In genomic region chr11:47179655-47179991, GRCh38 we compare ENCODE assay signal across 8 cellular contexts. TPM values are rescaled to one million over a fixed set of nuclear protein-coding genes. Genes with fewer than 3 reads are reported as not detected.
A peak's percentile ranks its signal among the peaks of the same experiment; 100 is the strongest.
DNase-seq lines count a peak whose midpoint lies in the region; ATAC-seq, FAIRE-seq and TF ChIP-seq lines count a peak whose summit lies in the region.

No MANE protein-coding gene starts in this region.

- H3K4me1 ChIP-seq in transverse colon, result peaks cover 15 to 30% (median 26%) of the 10 kb centered on the region in 4 donors

- ATAC-seq in HG02763 (IDR thresholded peaks at IDR 0.05; ENCODE audit: unreplicated experiment), result no peak
- ATAC-seq in GM18520 (IDR thresholded peaks at IDR 0.05; ENCODE audit: unreplicated experiment), result no peak

- H3K27me3 Mint-ChIP-seq in CD14-positive monocyte (ENCODE audit: low read depth in 3 of 3), result peaks cover 6 to 9% (median 7%) of the 10 kb centered on the region in 3 donors
- peaks cover 14% of the 10 kb centered on the region for H3K27me3 Mint-ChIP-seq in activated naive CD4-positive, alpha-beta T cell treated with anti-CD3 and anti-CD28 coated beads, Interleukin-2, amount 10 ng/mL, durations not matched to agents 7 days and 5 days

- H3K36me3 Mint-ChIP-seq in CD14-positive monocyte, result peaks cover 0 to 10% of the 10 kb centered on the region in 2 donors
- peaks cover 5% of the 10 kb centered on the region for H3K36me3 Mint-ChIP-seq in activated naive CD4-positive, alpha-beta T cell treated with anti-CD3 and anti-CD28 coated beads, Interleukin-2, amount 10 ng/mL, durations not matched to agents 7 days and 5 days

- H3K27ac ChIP-seq in transverse colon, result peak overlapping the region in 1 of 4 donors; percentile 11

- DNase-seq in CD14-positive monocyte (ENCODE audit: low spot score) (no peak), GM18507 (ENCODE audit: extremely low spot score, insufficient read length, low read depth) (no peak), NCI-H2196 treated with DMSO at 0.1 percent for 48 hours (lab: John Stamatoyannopoulos, UW; ENCODE audit: unreplicated experiment) (peak; percentile 48), kidney epithelial cell (ENCODE audit: low read depth) (no peak), transverse colon (no peak)
- DNase-seq in activated naive CD4-positive, alpha-beta T cell treated with anti-CD3 and anti-CD28 coated beads, Interleukin-2, amount 10 ng/mL, durations not matched to agents 7 days and 5 days, result peak; percentile 69

- CTCF ChIA-PET in activated naive CD4-positive, alpha-beta T cell treated with anti-CD3 and anti-CD28 coated beads, Interleukin-2, amount 10 ng/mL, durations not matched to agents 7 days and 5 days (lab: Charles Lee), result interaction anchor here (1.0 to 3.4 kb wide), 12 partner anchors 14 to 275 kb away, joined by 3 to 32 read pairs (median 4); partner anchors contain the start of genes ACP2, DDB2 and NR1H3

- intact Hi-C loops in CD14-positive monocyte (cut with micrococcal nuclease), result loop anchor here (5.0 to 10.0 kb wide), 4 partner anchors 38 to 562 kb away; partner anchors contain the start of genes ARHGAP1 (in 1 of the 2), ATG13 (in 1 of the 2), HARBI1 (in 1 of the 2) and PSMC3 (in 1 of the 2)
- intact Hi-C loops in transverse colon (cut with DNase I; ENCODE audit: low total_unique reads), result loop anchor here (5.0 to 10.0 kb wide), 2 partner anchors 55 to 178 kb away; no protein-coding TSS in a partner anchor

- peaks cover 22% of the 10 kb centered on the region for H3K4me1 Mint-ChIP-seq in CD14-positive monocyte
- H3K4me1 Mint-ChIP-seq in activated naive CD4-positive, alpha-beta T cell treated with anti-CD3 and anti-CD28 coated beads, Interleukin-2, amount 10 ng/mL, durations not matched to agents 7 days and 5 days, result peaks cover 31% of the 10 kb centered on the region

- WGBS in transverse colon (ENCODE audit: low coverage in 1 of 2), 2 donors, result 80 to 100% methylated on average over 1 of the region's 1 CpG

- TF ChIP-seq EP300 in transverse colon (IDR thresholded peaks at IDR 0.05; ENCODE audit: low read depth), result no peak

- FAIRE-seq in GM18507 (lab: Jason Lieb, UNC), result peak; percentile 71

- H3K27me3 ChIP-seq in kidney epithelial cell (ENCODE audit: control insufficient read depth, insufficient read depth, low read length), result no peaks in the 10 kb centered on the region
- H3K27me3 ChIP-seq in transverse colon, result peaks cover 5% of the 10 kb centered on the region

- TF ChIP-seq POLR2A in transverse colon (IDR thresholded peaks at IDR 0.05), result no peak

- H3K9me3 ChIP-seq in transverse colon, result no peaks in the 10 kb centered on the region

- no peak overlapping the region for H3K27ac Mint-ChIP-seq in CD14-positive monocyte
- H3K27ac Mint-ChIP-seq in activated naive CD4-positive, alpha-beta T cell treated with anti-CD3 and anti-CD28 coated beads, Interleukin-2, amount 10 ng/mL, durations not matched to agents 7 days and 5 days, result peak overlapping the region; percentile 72

- H3K36me3 ChIP-seq in kidney epithelial cell (ENCODE audit: control insufficient read depth, insufficient read depth, low read length) (peaks cover 2% of the 10 kb centered on the region), transverse colon (peaks cover 0 to 7% (median 0%) of the 10 kb centered on the region in 4 donors)

- in situ Hi-C loops in transverse colon (cut with MboI; ENCODE audit: low pct_ligation_motif_present in 1 of 4, low pct_unique_long_range_greater_than_20kb in 1 of 4, low sequenced_read_pairs in 3 of 4), result loop anchor here in 3 of 4 donors (5.0 to 25.0 kb wide), 3 partner anchors 78 to 183 kb away; partner anchors contain the start of genes MYBPC3 (in 1 of the 3) and NR1H3 (in 1 of the 3)

- H3K4me3 Mint-ChIP-seq in CD14-positive monocyte, result no peak overlapping the region
- H3K4me3 Mint-ChIP-seq in activated naive CD4-positive, alpha-beta T cell treated with anti-CD3 and anti-CD28 coated beads, Interleukin-2, amount 10 ng/mL, durations not matched to agents 7 days and 5 days, result no peak overlapping the region

- peaks cover 0 to 2% (median 0%) of the 10 kb centered on the region in 7 donors for H3K9me3 Mint-ChIP-seq in CD14-positive monocyte
- H3K9me3 Mint-ChIP-seq in activated naive CD4-positive, alpha-beta T cell treated with anti-CD3 and anti-CD28 coated beads, Interleukin-2, amount 10 ng/mL, durations not matched to agents 7 days and 5 days, result no peaks in the 10 kb centered on the region

- H3K4me3 ChIP-seq in kidney epithelial cell (ENCODE audit: low read depth, low read length) (no peak overlapping the region), transverse colon (no peak overlapping the region)

- TF ChIP-seq CTCF in CD14-positive monocyte (IDR thresholded peaks at IDR 0.05), result peak; percentile 71
- peak; percentile 65 for TF ChIP-seq CTCF in kidney epithelial cell (IDR thresholded peaks at IDR 0.05; ENCODE audit: insufficient read depth, low read length, poor library complexity, severe bottlenecking)
- peak; percentile 29 to 55 (median 49) for TF ChIP-seq CTCF in transverse colon (IDR thresholded peaks at IDR 0.05)

RNA-seq across cellular contexts. Expression of gene ARFGAP2, which starts 2.9 kb away (rescaled TPM):
- polyA plus RNA-seq in CD14-positive monocyte, result 10 to 100 TPM; 59.7 to 61.0 TPM
- total RNA-seq in kidney epithelial cell (95.7 and 106 TPM in 2 replicates), transverse colon (100 to 1,000 TPM; 123 to 213 (median 132) TPM)

RNA-seq across cellular contexts. Expression of gene PACSIN3, which starts 6.6 kb away (rescaled TPM):
- not detected for polyA plus RNA-seq in CD14-positive monocyte
- total RNA-seq in kidney epithelial cell (37.9 and 57.4 TPM in 2 replicates), transverse colon (10 to 100 TPM in 2 of 4 donors, 1 to 10 TPM in 2; 1.2 to 13.9 (median 9.8) TPM)

RNA-seq across cellular contexts. Expression of gene DDB2, which starts 35.2 kb away (rescaled TPM):
- 1 to 10 TPM; 5.9 to 9.0 TPM for polyA plus RNA-seq in CD14-positive monocyte
- 24.8 and 34.7 TPM in 2 replicates for total RNA-seq in kidney epithelial cell
- 10 to 100 TPM in 3 of 4 donors, 1 to 10 TPM in 1; 8.6 to 45.4 (median 28.6) TPM for total RNA-seq in transverse colon

Comparison
In these comparisons a context has a peak if more than half of its experiments do, and no peak if none do; other contexts are left out.
1. DNase-seq: peak in NCI-H2196 treated with DMSO at 0.1 percent for 48 hours (single experiment) and activated naive CD4-positive, alpha-beta T cell treated with anti-CD3 and anti-CD28 coated beads, Interleukin-2, amount 10 ng/mL, durations not matched to agents 7 days and 5 days (single experiment); none in CD14-positive monocyte (single experiment), GM18507 (single experiment), kidney epithelial cell (single experiment) and transverse colon (single experiment).
2. Peak in every context shown above with its lines, with median percentiles within 50 percentile points of each other: CTCF ChIP-seq.